Comparison of ENCODE assay signal across 19 cellular contexts in genomic region chr12:42919691-42920090, GRCh38.
"Had no signal": no experiment of that assay in that cellular context is flagged by ENCODE, and none has a peak within 500 bp of the region (broad histone marks: within the 10 kb centered on the region; RNA-seq: fewer than 3 reads in every experiment).

No MANE protein-coding gene starts in this region.

- H3K9me3 Mint-ChIP-seq: type B pancreatic cell had no signal

- H3K9ac ChIP-seq: parathyroid adenoma had no signal

- H3K27ac Mint-ChIP-seq: memory B cell; natural killer cell; progenitor cell of endocrine pancreas; stimulated activated effector memory CD8-positive, alpha-beta T cell treated with anti-CD3 and anti-CD28 coated beads, Interleukin-12 subunit alpha, Interleukin-12 subunit beta, amount 100 ng/mL, for 72 hours; type B pancreatic cell had no signal

- H3K4me3 ChIP-seq: dorsolateral prefrontal cortex, gastrocnemius medialis, lung, right lobe of liver, stomach, thyroid gland had no signal

- H3K27ac ChIP-seq: gastrocnemius medialis, neutrophil, parathyroid adenoma, right lobe of liver, stomach, thyroid gland had no signal

- H3K79me2 ChIP-seq: parathyroid adenoma had no signal

- DNase-seq: effector CD4-positive, alpha-beta T cell; gastrocnemius medialis; head of caudate nucleus; natural killer cell; right lobe of liver; stimulated activated CD4-positive, alpha-beta T cell treated with anti-CD3 and anti-CD28 coated beads, Interleukin-2, amount 100 ng/mL, for 24 hours; stimulated activated CD4-positive, alpha-beta T cell treated with anti-CD3 and anti-CD28 coated beads, Interleukin-4, amount 100 ng/mL, for 24 hours; stimulated activated naive CD4-positive, alpha-beta T cell treated with Interleukin-2 at 50 U/mL for 16 hours; stomach; thyroid gland had no signal

- H3K36me3 Mint-ChIP-seq: memory B cell; stimulated activated effector memory CD8-positive, alpha-beta T cell treated with anti-CD3 and anti-CD28 coated beads, Interleukin-12 subunit alpha, Interleukin-12 subunit beta, amount 100 ng/mL, for 72 hours; type B pancreatic cell had no signal

- H3K9me3 ChIP-seq: gastrocnemius medialis, neutrophil, right lobe of liver, stomach, thyroid gland had no signal

- H3K4me1 Mint-ChIP-seq: memory B cell; natural killer cell; stimulated activated effector memory CD8-positive, alpha-beta T cell treated with anti-CD3 and anti-CD28 coated beads, Interleukin-12 subunit alpha, Interleukin-12 subunit beta, amount 100 ng/mL, for 72 hours had no signal

- H2AFZ ChIP-seq: parathyroid adenoma had no signal

- H3K4me3 Mint-ChIP-seq: memory B cell; natural killer cell; neural crest cell; stimulated activated effector memory CD8-positive, alpha-beta T cell treated with anti-CD3 and anti-CD28 coated beads, Interleukin-12 subunit alpha, Interleukin-12 subunit beta, amount 100 ng/mL, for 72 hours; type B pancreatic cell had no signal

- H3K36me3 ChIP-seq: gastrocnemius medialis, neutrophil, right lobe of liver, stomach, thyroid gland had no signal

- H3K27me3 Mint-ChIP-seq: progenitor cell of endocrine pancreas, type B pancreatic cell had no signal

- H3K27me3 ChIP-seq: dorsolateral prefrontal cortex, gastrocnemius medialis, neutrophil, right lobe of liver, stomach, thyroid gland had no signal

- ATAC-seq: gastrocnemius medialis; natural killer cell; right lobe of liver; stimulated activated effector memory CD8-positive, alpha-beta T cell treated with anti-CD3 and anti-CD28 coated beads, Interleukin-12 subunit alpha, Interleukin-12 subunit beta, amount 100 ng/mL, for 72 hours had no signal

- H3K4me1 ChIP-seq: right lobe of liver had no signal
